ENCODE assay signal across 24 cellular contexts in genomic region chr3:48970568-48970967, GRCh38. TPM values are rescaled to one million over a fixed set of nuclear protein-coding genes. Genes with fewer than 3 reads are reported as not detected.
"Had no signal": no experiment of that assay in that cellular context is flagged by ENCODE, and none has a peak within 500 bp of the region (broad histone marks: within the 10 kb centered on the region; RNA-seq: fewer than 3 reads in every experiment).

No MANE protein-coding gene starts in this region.

- H3K4me1 ChIP-seq: breast epithelium, Peyer's patch had no signal

- H3K27me3 ChIP-seq: adrenal gland, breast epithelium, Peyer's patch had no signal

- H3K9me3 ChIP-seq: adrenal gland, breast epithelium, Peyer's patch had no signal

- H3K27ac ChIP-seq: adrenal gland, breast epithelium, Peyer's patch, RWPE1 had no signal

- H3K9me3 Mint-ChIP-seq: activated naive CD8-positive, alpha-beta T cell treated with anti-CD3 and anti-CD28 coated beads, Interleukin-2, amount 10 ng/mL, durations not matched to agents 7 days and 5 days; activated T-cell treated with anti-CD3 and anti-CD28 coated beads, Interleukin-2, amount 50 U/mL, for 4 hours; activated T-helper 17 cell treated with anti-CD3 and anti-CD28 coated beads, Interleukin-2, amount 50 U/mL, for 72 hours had no signal

- DNase-seq: activated CD4-positive, CD25-positive, alpha-beta regulatory T cell; activated CD8-positive, alpha-beta memory T cell treated with anti-CD3 and anti-CD28 coated beads, Interleukin-2, amount 10 ng/mL, durations not matched to agents 7 days and 5 days; activated gamma-delta T cell; activated naive CD4-positive, alpha-beta T cell treated with anti-CD3 and anti-CD28 coated beads, Interleukin-2, amount 50 U/mL, for 16 hours; activated naive CD8-positive, alpha-beta T cell treated with anti-CD3 and anti-CD28 coated beads, Interleukin-2, amount 10 ng/mL, durations not matched to agents 7 days and 5 days; activated T-cell treated with anti-CD3 and anti-CD28 coated beads, Interleukin-2, amount 50 U/mL, for 4 hours; anterior cingulate cortex; central memory CD4-positive, alpha-beta T cell; MM.1S; NCI-H1105; NCI-H1436; NCI-H1694 treated with DMSO at 0.1 percent for 48 hours; NCI-H2081; NCI-H446; NCI-H524; SHP77 treated with DMSO at 0.1 percent for 48 hours; T-helper 17 cell; T1000 had no signal

- H3K27ac Mint-ChIP-seq: activated CD8-positive, alpha-beta memory T cell treated with anti-CD3 and anti-CD28 coated beads, Interleukin-2, amount 10 ng/mL, durations not matched to agents 7 days and 5 days; activated naive CD8-positive, alpha-beta T cell treated with anti-CD3 and anti-CD28 coated beads, Interleukin-2, amount 10 ng/mL, durations not matched to agents 7 days and 5 days; activated T-helper 17 cell treated with anti-CD3 and anti-CD28 coated beads, Interleukin-2, amount 50 U/mL, for 72 hours; T-helper 17 cell had no signal

- H3K27me3 Mint-ChIP-seq: activated CD8-positive, alpha-beta memory T cell treated with anti-CD3 and anti-CD28 coated beads, Interleukin-2, amount 10 ng/mL, durations not matched to agents 7 days and 5 days; activated naive CD8-positive, alpha-beta T cell treated with anti-CD3 and anti-CD28 coated beads, Interleukin-2, amount 10 ng/mL, durations not matched to agents 7 days and 5 days; activated T-helper 17 cell treated with anti-CD3 and anti-CD28 coated beads, Interleukin-2, amount 50 U/mL, for 72 hours; T-helper 17 cell had no signal

- H3K4me3 Mint-ChIP-seq: activated CD8-positive, alpha-beta memory T cell treated with anti-CD3 and anti-CD28 coated beads, Interleukin-2, amount 10 ng/mL, durations not matched to agents 7 days and 5 days; activated naive CD8-positive, alpha-beta T cell treated with anti-CD3 and anti-CD28 coated beads, Interleukin-2, amount 10 ng/mL, durations not matched to agents 7 days and 5 days; activated T-cell treated with anti-CD3 and anti-CD28 coated beads, Interleukin-2, amount 50 U/mL, for 4 hours; activated T-helper 17 cell treated with anti-CD3 and anti-CD28 coated beads, Interleukin-2, amount 50 U/mL, for 72 hours; T-helper 17 cell had no signal

- H3K4me3 ChIP-seq: adrenal gland, breast epithelium, Peyer's patch had no signal

- ATAC-seq: activated CD8-positive, alpha-beta memory T cell treated with anti-CD3 and anti-CD28 coated beads, Interleukin-2, amount 10 ng/mL, durations not matched to agents 7 days and 5 days; activated T-cell treated with anti-CD3 and anti-CD28 coated beads, Interleukin-2, amount 50 U/mL, for 4 hours; activated T-helper 17 cell treated with anti-CD3 and anti-CD28 coated beads, Interleukin-2, amount 50 U/mL, for 72 hours; T-helper 17 cell had no signal

RNA-seq across cellular contexts. Expression of gene P4HTM, which starts 19.5 kb away (rescaled TPM):
- total RNA-seq: SK-MEL-5 had no signal
